ENCODE assay signal across 1 cellular context in the genomic region with DNA sequence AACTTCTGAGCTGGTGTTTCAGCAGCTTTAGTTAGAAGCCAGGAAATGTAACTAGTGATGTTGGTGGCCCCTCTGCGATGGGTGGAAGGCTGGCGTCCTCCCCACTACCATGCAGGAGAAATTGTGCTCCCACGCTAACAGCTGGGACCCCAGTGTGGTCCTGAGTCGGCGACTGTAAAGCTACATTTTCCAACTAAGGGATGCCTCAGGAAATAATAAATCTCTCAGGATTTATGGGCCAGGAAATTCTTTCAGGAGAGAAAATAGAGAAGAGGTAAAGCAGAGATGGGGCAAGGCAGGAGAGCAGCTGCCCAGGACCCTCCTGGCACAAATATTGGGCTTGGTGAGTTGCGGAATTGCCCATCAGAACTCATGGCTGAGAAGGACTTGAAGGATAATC.
TF ChIP-seq lines count a peak whose summit lies in the region.

No MANE protein-coding gene starts in this region.

TF ChIP-seq in H1, 55 proteins besides CTCF, POLR2A, EP300 and RAD21:
- TF ChIP-seq PHF8 (conservative IDR thresholded peaks at IDR 0.05; ENCODE audit: low read depth, low read length) (no peak), POLR2AphosphoS5 (IDR thresholded peaks at IDR 0.05; ENCODE audit: low read depth, low read length) (no peak), EZH2 (IDR thresholded peaks at IDR 0.05; ENCODE audit: low read depth, low read length, severe bottlenecking) (no peak), CBX5 (IDR thresholded peaks at IDR 0.05; ENCODE audit: low read depth, low read length) (no peak), TAF7 (optimal IDR thresholded peaks at IDR 0.05; ENCODE audit: borderline replicate concordance, low read depth, low read length) (no peak), POU5F1 (IDR thresholded peaks at IDR 0.05; ENCODE audit: low read depth, low read length) (no peak), ASH2L (IDR thresholded peaks at IDR 0.05; ENCODE audit: low read length) (no peak), MAFK (IDR thresholded peaks at IDR 0.05; ENCODE audit: low read depth, low read length) (no peak), CTBP2 (IDR thresholded peaks at IDR 0.05; ENCODE audit: borderline replicate concordance, insufficient read depth, insufficient read length, low read length) (no peak), RFX5 (IDR thresholded peaks at IDR 0.05; ENCODE audit: borderline replicate concordance, low read depth, low read length) (no peak)
TF ChIP-seq in H1: peak in this region for 0.
